In genomic region chr11:104254347-104254746, GRCh38 we compare ENCODE assay signal across 8 cellular contexts.
A peak's percentile ranks its signal among the peaks of the same experiment; 100 is the strongest.
DNase-seq lines count a peak whose midpoint lies in the region; ATAC-seq and TF ChIP-seq lines count a peak whose summit lies in the region.

No MANE protein-coding gene starts in this region.

- H3K9ac ChIP-seq in MM.1S (ENCODE audit: low read length) = no peak overlapping the region

- H3K4me2 ChIP-seq in MM.1S (ENCODE audit: low read depth, low read length) = no peak overlapping the region

- H3K36me3 ChIP-seq in H7 (replicated peaks; ENCODE audit: control insufficient read depth, insufficient read depth, low read length) (no peaks in the 10 kb centered on the region), MM.1S (replicated peaks; ENCODE audit: insufficient read depth, low read length) (no peaks in the 10 kb centered on the region)
- no peaks in the 10 kb centered on the region for H3K36me3 ChIP-seq in CD8-positive, alpha-beta T cell (ENCODE audit: insufficient read depth, low read length)

- H3K36me3 Mint-ChIP-seq in CD8-positive, alpha-beta T cell = no peaks in the 10 kb centered on the region

- H4K20me1 ChIP-seq in MM.1S (ENCODE audit: insufficient read depth, low read length) = no peaks in the 10 kb centered on the region

- H3K27me3 Mint-ChIP-seq in CD8-positive, alpha-beta T cell (ENCODE audit: low read depth) = no peaks in the 10 kb centered on the region

- H3K9me2 ChIP-seq in MM.1S (replicated peaks; ENCODE audit: insufficient read depth, low read length) = no peaks in the 10 kb centered on the region

- CTCF ChIA-PET in CD8-positive, alpha-beta T cell (lab: Charles Lee) = no interaction called here

- H3K4me1 Mint-ChIP-seq in CD8-positive, alpha-beta T cell (ENCODE audit: low read depth) = no peaks in the 10 kb centered on the region

- H3K27me3 ChIP-seq in H7 (ENCODE audit: control insufficient read depth, insufficient read depth, low read length) (no peaks in the 10 kb centered on the region), MM.1S (replicated peaks; ENCODE audit: insufficient read depth, low read length) (no peaks in the 10 kb centered on the region)
- no peaks in the 10 kb centered on the region for H3K27me3 ChIP-seq in CD8-positive, alpha-beta T cell (ENCODE audit: insufficient read depth, low read length)

- no peaks in the 10 kb centered on the region for H3K79me2 ChIP-seq in MM.1S (ENCODE audit: low read length)

- 0 out of 2 replicates have a peak, but pooled peaks cover 5% of the 10 kb centered on the region for H3K4me1 ChIP-seq in MM.1S (ENCODE audit: low read length)
- H3K4me1 ChIP-seq in CD8-positive, alpha-beta T cell (ENCODE audit: insufficient read depth, low read length) = no peaks in the 10 kb centered on the region

- POLR2A ChIA-PET in CD8-positive, alpha-beta T cell (lab: Charles Lee) = no interaction called here

- no peak overlapping the region for H3K4me3 Mint-ChIP-seq in CD8-positive, alpha-beta T cell

- no peak overlapping the region for H3K4me3 ChIP-seq in H7 (ENCODE audit: insufficient read depth, low read depth, low read length)
- H3K4me3 ChIP-seq in MM.1S (ENCODE audit: low read length) = no peak overlapping the region
- no peak overlapping the region for H3K4me3 ChIP-seq in CD8-positive, alpha-beta T cell (ENCODE audit: low read depth, low read length)

- intact Hi-C loops in CD8-positive, alpha-beta T cell (cut with DNase I, micrococcal nuclease) = no loop called here

- H3K9me3 Mint-ChIP-seq in CD8-positive, alpha-beta T cell = no peaks in the 10 kb centered on the region

- ATAC-seq in CD8-positive, alpha-beta T cell = no peak
- no peak for ATAC-seq in GM19023 (IDR thresholded peaks at IDR 0.05; ENCODE audit: unreplicated experiment)

- no peaks in the 10 kb centered on the region for H3K9me3 ChIP-seq in MM.1S (replicated peaks; ENCODE audit: insufficient read depth, low read length)
- H3K9me3 ChIP-seq in CD8-positive, alpha-beta T cell (ENCODE audit: low read length) = no peaks in the 10 kb centered on the region

- peak; percentile 62 for DNase-seq in activated effector memory CD4-positive, alpha-beta T cell treated with anti-CD3 and anti-CD28 coated beads, Interleukin-2, amount 50 U/mL, for 16 hours
- no peak for DNase-seq in activated effector memory CD4-positive, alpha-beta T cell treated with Interleukin-2 at 50 U/mL for 16 hours
- DNase-seq in H7 = peak; percentile 48
- peak; percentile 24 for DNase-seq in MM.1S
- peak; percentile 20 to 36 for DNase-seq in activated CD4-positive, alpha-beta T cell treated with anti-CD3 and anti-CD28 coated beads, Interleukin-2, amount 50 U/mL, for 48 hours
- peak; percentile 51 for DNase-seq in iPS DF 4.7 (ENCODE audit: extremely low read depth, low spot score)
- DNase-seq in CD8-positive, alpha-beta T cell = no peak

- H2AFZ ChIP-seq in MM.1S (ENCODE audit: low read length) = no peak overlapping the region

- TF ChIP-seq CTCF in MM.1S (IDR thresholded peaks at IDR 0.05; ENCODE audit: low read length) = peak; percentile 64
- no peak for TF ChIP-seq CTCF in CD8-positive, alpha-beta T cell (IDR thresholded peaks at IDR 0.05)

- no peaks in the 10 kb centered on the region for H3F3A ChIP-seq in MM.1S (ENCODE audit: insufficient read depth, low read length)

- no peak overlapping the region for H3K27ac Mint-ChIP-seq in CD8-positive, alpha-beta T cell

- no peak overlapping the region for H3K27ac ChIP-seq in MM.1S (ENCODE audit: low read length)
- no peak overlapping the region for H3K27ac ChIP-seq in CD8-positive, alpha-beta T cell (ENCODE audit: low read depth, low read length)

Comparison
In these comparisons a context has a peak if more than half of its experiments do, and no peak if none do; other contexts are left out.
1. DNase-seq: peak in activated effector memory CD4-positive, alpha-beta T cell treated with anti-CD3 and anti-CD28 coated beads, Interleukin-2, amount 50 U/mL, for 16 hours (single experiment), H7 (single experiment), MM.1S (single experiment), activated CD4-positive, alpha-beta T cell treated with anti-CD3 and anti-CD28 coated beads, Interleukin-2, amount 50 U/mL, for 48 hours (2 of 2) and iPS DF 4.7 (single experiment); none in activated effector memory CD4-positive, alpha-beta T cell treated with Interleukin-2 at 50 U/mL for 16 hours (single experiment) and CD8-positive, alpha-beta T cell (0 of 7).